In the genomic region with DNA sequence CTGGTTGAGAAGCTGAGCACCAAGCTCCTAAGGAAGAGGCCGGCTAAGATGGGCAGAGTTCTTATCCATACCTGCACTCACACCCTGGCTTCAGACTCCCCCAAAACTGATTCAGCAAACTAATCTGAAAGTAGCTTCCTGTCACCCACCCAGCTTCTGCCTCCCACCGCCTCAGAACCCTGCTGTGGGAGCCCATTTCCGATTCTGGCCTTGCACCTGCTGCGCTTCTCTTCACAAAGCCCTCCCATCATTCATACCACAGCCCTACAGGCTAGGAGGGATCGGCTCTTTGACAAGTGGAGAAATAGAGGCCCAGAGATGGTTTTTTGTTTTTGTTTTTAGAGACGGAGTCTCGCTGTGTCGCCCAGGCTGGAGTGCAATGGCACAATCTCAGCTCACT, we compare ENCODE assay signal across 1 cellular context.
TF ChIP-seq lines count a peak whose summit lies in the region.

No MANE protein-coding gene starts in this region.

TF ChIP-seq in IMR-90, 13 proteins besides CTCF, POLR2A, EP300 and RAD21:
- TF ChIP-seq RCOR1 (IDR thresholded peaks at IDR 0.05; ENCODE audit: insufficient replicate concordance, low read length) (no peak), BHLHE40 (IDR thresholded peaks at IDR 0.05; ENCODE audit: low read depth, low read length) (no peak), RFX5 (IDR thresholded peaks at IDR 0.05; ENCODE audit: low read depth, low read length) (no peak), SMC3 (IDR thresholded peaks at IDR 0.05; ENCODE audit: low read depth, low read length) (no peak), MAZ (IDR thresholded peaks at IDR 0.05; ENCODE audit: borderline replicate concordance, low read depth, low read length) (no peak)
